In the genomic region with DNA sequence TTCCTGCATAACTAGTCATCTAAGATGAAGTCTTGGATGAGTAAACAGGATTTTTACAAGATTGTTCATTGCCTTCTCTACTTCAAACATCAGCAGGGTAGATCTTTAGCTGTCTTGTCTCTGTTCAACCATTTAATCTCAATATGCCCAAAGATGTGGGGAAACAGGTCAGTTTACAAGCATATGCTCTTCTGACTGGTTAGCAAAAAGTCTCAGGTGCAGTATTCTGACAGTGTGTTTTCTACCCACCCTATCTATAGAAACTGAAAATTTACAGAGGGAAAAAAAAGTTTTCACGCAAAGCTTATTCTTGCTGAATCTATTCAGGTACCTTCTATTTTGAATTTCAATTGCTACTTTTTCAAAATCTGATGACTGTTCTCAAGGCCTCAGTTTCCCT, we compare ENCODE assay signal across 11 cellular contexts. TPM values are rescaled to one million over a fixed set of nuclear protein-coding genes. Genes with fewer than 3 reads are reported as not detected.
DNase-seq lines count a peak whose midpoint lies in the region; ATAC-seq, FAIRE-seq and TF ChIP-seq lines count a peak whose summit lies in the region.
"Had no signal": no experiment of that assay in that cellular context is flagged by ENCODE, and none has a peak within 500 bp of the region (broad histone marks: within the 10 kb centered on the region; RNA-seq: fewer than 3 reads in every experiment).

No MANE protein-coding gene starts in this region.

- in situ Hi-C loops in KBM-7 (cut with MboI; ENCODE audit: low pct_unique_long_range_greater_than_20kb, low sequenced_read_pairs) = no loop called here

- H3K27ac Mint-ChIP-seq in endothelial cell (ENCODE audit: unreplicated experiment) = no peak overlapping the region
- H3K27ac Mint-ChIP-seq: nephron progenitor cell had no signal

- peaks cover 8% of the 10 kb centered on the region for H3K4me1 Mint-ChIP-seq in endothelial cell (ENCODE audit: unreplicated experiment)

- H3K4me3 Mint-ChIP-seq in endothelial cell (ENCODE audit: unreplicated experiment) = no peak overlapping the region
- H3K4me3 Mint-ChIP-seq: nephron progenitor cell had no signal

- no peaks in the 10 kb centered on the region for H3K27me3 Mint-ChIP-seq in endothelial cell (ENCODE audit: unreplicated experiment)

- ATAC-seq in GM18508 (IDR thresholded peaks at IDR 0.05; ENCODE audit: insufficient read depth, unreplicated experiment) (peak; percentile 27), GM19452 (IDR thresholded peaks at IDR 0.05; ENCODE audit: unreplicated experiment) (peak; percentile 17), HG03064 (IDR thresholded peaks at IDR 0.05; ENCODE audit: low read depth, unreplicated experiment) (peak; percentile 35), GM19463 (IDR thresholded peaks at IDR 0.05; ENCODE audit: unreplicated experiment) (no peak)

- DNase-seq in kidney tubule cell (ENCODE audit: low spot score) (peak; percentile 38), KBM-7 (no peak), D721Med (ENCODE audit: insufficient read length, low spot score) (no peak), endothelial cell (ENCODE audit: low spot score) (no peak)
- DNase-seq: DMS79 treated with DMSO at 0.1 percent for 48 hours, nephron progenitor cell had no signal

- FAIRE-seq in D721Med (lab: Jason Lieb, UNC) = no peak
- FAIRE-seq: bronchial epithelial cell had no signal

- H3K9me3 Mint-ChIP-seq in endothelial cell (ENCODE audit: unreplicated experiment) = no peaks in the 10 kb centered on the region
- H3K9me3 Mint-ChIP-seq: nephron progenitor cell had no signal

- no peaks in the 10 kb centered on the region for H3K36me3 Mint-ChIP-seq in endothelial cell (ENCODE audit: low read depth, unreplicated experiment)

- TF ChIP-seq CTCF in D721Med (IDR thresholded peaks at IDR 0.05; ENCODE audit: insufficient read depth, missing control alignments) (no peak), endothelial cell (IDR thresholded peaks at IDR 0.05; ENCODE audit: unreplicated experiment) (no peak)

RNA-seq across cellular contexts. Expression of a gene that starts 29.0 kb away (rescaled TPM):
- total RNA-seq in endothelial cell (ENCODE audit: unreplicated experiment) = 0.33 TPM

RNA-seq across cellular contexts. Expression of a gene that starts 59.1 kb away (rescaled TPM):
- 3.7 TPM for total RNA-seq in endothelial cell (ENCODE audit: unreplicated experiment)
